Comparison of ENCODE assay signal across 8 cellular contexts in genomic region chr2:74457549-74458131, GRCh38. TPM values are rescaled to one million over a fixed set of nuclear protein-coding genes. Genes with fewer than 3 reads are reported as not detected.
A peak's percentile ranks its signal among the peaks of the same experiment; 100 is the strongest.
DNase-seq lines count a peak whose midpoint lies in the region; ATAC-seq and TF ChIP-seq lines count a peak whose summit lies in the region.

No MANE protein-coding gene starts in this region.

- no peaks in the 10 kb centered on the region for H3K9me3 Mint-ChIP-seq in activated T-helper 2 cell treated with anti-CD3 and anti-CD28 coated beads, Interferon-gamma antibody, Interleukin-2, Interleukin-4, amounts not matched to agents 10 μg/mL and 5 μg/mL and 100 μg/mL, durations not matched to agents 14 hours and 24 hours and 36 hours

- H3K79me2 ChIP-seq in PC-3 (ENCODE audit: low read length): peaks cover 32% of the 10 kb centered on the region
- peaks cover 10% of the 10 kb centered on the region for H3K79me2 ChIP-seq in trophoblast cell (ENCODE audit: control insufficient read depth, insufficient read depth, low read length, poor library complexity)

- WGBS in gastroesophageal sphincter (ENCODE audit: low coverage in 1 of 2), 2 donors: 0% methylated on average over 4 of the region's 46 CpGs; no CpG with 5 or more reads in 1 of the 2 donors
- WGBS in trophoblast cell (ENCODE audit: extremely low coverage, insufficient coverage, insufficient read length): no CpG with 5 or more reads among the region's 46 CpGs

- peak overlapping the region; percentile 83 for H4K91ac ChIP-seq in trophoblast cell (ENCODE audit: low read depth, low read length)

- no peak for DNase-seq in AG04449 (ENCODE audit: low read depth, low spot score)
- DNase-seq in PC-3: peak; percentile 72
- peak; percentile 80 for DNase-seq in activated T-helper 2 cell treated with anti-CD3 and anti-CD28 coated beads, Interferon-gamma antibody, Interleukin-2, Interleukin-4, amounts not matched to agents 10 μg/mL and 5 μg/mL and 100 μg/mL, durations not matched to agents 14 hours and 24 hours and 36 hours (ENCODE audit: low spot score)
- DNase-seq in trophoblast cell: peak; percentile 67 to 73
- peak; percentile 87 for DNase-seq in upper lobe of right lung

- H3K4ac ChIP-seq in trophoblast cell (ENCODE audit: low read depth, low read length): peak overlapping the region; percentile 18

- BruUV-seq in PC-3 (replicated peaks; lab: Mats Ljungman, UMichigan): TSS peak; percentile 3

- POLR2A ChIA-PET in AG04449 (lab: Yijun Ruan, JAX) (interaction anchor here (0.6 to 3.3 kb wide), 9 partner anchors 10 to 129 kb away, joined by 3 to 12 read pairs (median 8); partner anchors contain the start of gene MRPL53), PC-3 (lab: Charles Lee; ENCODE audit: unreplicated experiment) (interaction anchor here (1.0 kb wide), 1 partner anchor 10 kb away, joined by 9 read pairs; no protein-coding TSS in a partner anchor)

- no peaks in the 10 kb centered on the region for H3F3A ChIP-seq in PC-3 (ENCODE audit: low read length, unreplicated experiment)

- H3K9ac ChIP-seq in PC-3 (ENCODE audit: low read length): peak overlapping the region; percentile 92
- H3K9ac ChIP-seq in trophoblast cell (ENCODE audit: low read length): peak overlapping the region; percentile 87

- H3K9me3 ChIP-seq in PC-3 (ENCODE audit: low read length): no peaks in the 10 kb centered on the region
- no peaks in the 10 kb centered on the region for H3K9me3 ChIP-seq in gastroesophageal sphincter
- H3K9me3 ChIP-seq in trophoblast cell (ENCODE audit: insufficient read depth, low read depth, low read length): peaks cover 3% of the 10 kb centered on the region
- H3K9me3 ChIP-seq in upper lobe of right lung: no peaks in the 10 kb centered on the region

- H2AK5ac ChIP-seq in trophoblast cell (ENCODE audit: low read length): peak overlapping the region; percentile 42

- peak; percentile 28 to 29 for TF ChIP-seq POLR2A in gastroesophageal sphincter (IDR thresholded peaks at IDR 0.05)

- no peak overlapping the region for H3K23ac ChIP-seq in trophoblast cell (ENCODE audit: low read length)

- no peaks in the 10 kb centered on the region for H4K20me1 ChIP-seq in PC-3 (ENCODE audit: low read length)

- H2AFZ ChIP-seq in PC-3 (ENCODE audit: low read length) (peak overlapping the region; percentile 88), trophoblast cell (ENCODE audit: insufficient read depth, low read length, poor library complexity) (peak overlapping the region; percentile 62)

- H3K4me1 Mint-ChIP-seq in activated T-helper 2 cell treated with anti-CD3 and anti-CD28 coated beads, Interferon-gamma antibody, Interleukin-2, Interleukin-4, amounts not matched to agents 10 μg/mL and 5 μg/mL and 100 μg/mL, durations not matched to agents 14 hours and 24 hours and 36 hours (ENCODE audit: low read depth): peaks cover 37% of the 10 kb centered on the region

- H4K12ac ChIP-seq in trophoblast cell (ENCODE audit: low read depth, low read length): peak overlapping the region; percentile 80

- ATAC-seq in GM19023 (IDR thresholded peaks at IDR 0.05; ENCODE audit: unreplicated experiment): peak; percentile 37
- peak; percentile 37 for ATAC-seq in HG03196 (IDR thresholded peaks at IDR 0.05; ENCODE audit: unreplicated experiment)
- ATAC-seq in PC-3: peak; percentile 53
- peak; percentile 8 for ATAC-seq in gastroesophageal sphincter
- peak; percentile 43 for ATAC-seq in upper lobe of right lung

- H3K9me2 ChIP-seq in PC-3 (replicated peaks; ENCODE audit: low read length): no peaks in the 10 kb centered on the region

- peak overlapping the region; percentile 84 for H2BK5ac ChIP-seq in trophoblast cell (ENCODE audit: low read depth, low read length, poor library complexity)

- peaks cover 5% of the 10 kb centered on the region; the same call in 1 of the 2 replicates for H3K36me3 ChIP-seq in PC-3 (ENCODE audit: low read depth, low read length)
- H3K36me3 ChIP-seq in gastroesophageal sphincter: peaks cover 0 to 18% of the 10 kb centered on the region in 2 donors
- H3K36me3 ChIP-seq in trophoblast cell (ENCODE audit: control insufficient read depth in 1 of 2, insufficient read depth in 2 of 2, low read length in 2 of 2): peaks cover 26 to 29% of the 10 kb centered on the region in 2 experiments
- H3K36me3 ChIP-seq in upper lobe of right lung: peaks cover 17% of the 10 kb centered on the region

- H3K27me3 ChIP-seq in PC-3 (ENCODE audit: low read length) (no peaks in the 10 kb centered on the region), gastroesophageal sphincter (no peaks in the 10 kb centered on the region), trophoblast cell (ENCODE audit: insufficient read depth, low read length) (no peaks in the 10 kb centered on the region), upper lobe of right lung (no peaks in the 10 kb centered on the region)

- H3K27ac ChIP-seq in PC-3 (ENCODE audit: low read length): peak overlapping the region; percentile 93
- peak overlapping the region; percentile 80 to 98 (median 94) for H3K27ac ChIP-seq in gastroesophageal sphincter
- H3K27ac ChIP-seq in trophoblast cell (ENCODE audit: low read depth, low read length): peak overlapping the region; percentile 98
- peak overlapping the region; percentile 97 for H3K27ac ChIP-seq in upper lobe of right lung

- H3K36me3 Mint-ChIP-seq in activated T-helper 2 cell treated with anti-CD3 and anti-CD28 coated beads, Interferon-gamma antibody, Interleukin-2, Interleukin-4, amounts not matched to agents 10 μg/mL and 5 μg/mL and 100 μg/mL, durations not matched to agents 14 hours and 24 hours and 36 hours (ENCODE audit: low read depth): peaks cover 34% of the 10 kb centered on the region

- H3K79me1 ChIP-seq in trophoblast cell (ENCODE audit: low read length): peaks cover 13% of the 10 kb centered on the region

- no peak for TF ChIP-seq EP300 in gastroesophageal sphincter (IDR thresholded peaks at IDR 0.05)

- no peaks in the 10 kb centered on the region for H3K27me3 Mint-ChIP-seq in activated T-helper 2 cell treated with anti-CD3 and anti-CD28 coated beads, Interferon-gamma antibody, Interleukin-2, Interleukin-4, amounts not matched to agents 10 μg/mL and 5 μg/mL and 100 μg/mL, durations not matched to agents 14 hours and 24 hours and 36 hours (ENCODE audit: low read depth)

- peak overlapping the region; percentile 1 for H2BK12ac ChIP-seq in trophoblast cell (ENCODE audit: low read length)

- H2BK120ac ChIP-seq in trophoblast cell (ENCODE audit: insufficient read depth, low read length, poor library complexity): peak overlapping the region; percentile 67

- H3K14ac ChIP-seq in trophoblast cell (ENCODE audit: low read length): peak overlapping the region; percentile 87

- H3K4me3 Mint-ChIP-seq in activated T-helper 2 cell treated with anti-CD3 and anti-CD28 coated beads, Interferon-gamma antibody, Interleukin-2, Interleukin-4, amounts not matched to agents 10 μg/mL and 5 μg/mL and 100 μg/mL, durations not matched to agents 14 hours and 24 hours and 36 hours (ENCODE audit: low read depth): peak overlapping the region; percentile 99

- H3K4me1 ChIP-seq in PC-3 (ENCODE audit: insufficient read depth, low read length) (peaks cover 27% of the 10 kb centered on the region), gastroesophageal sphincter (peaks cover 2 to 44% (median 29%) of the 10 kb centered on the region in 3 donors), trophoblast cell (ENCODE audit: control insufficient read depth in 1 of 2, insufficient read depth in 2 of 2, low read length in 2 of 2) (peaks cover 7 to 13% of the 10 kb centered on the region in 2 experiments), upper lobe of right lung (peaks cover 33% of the 10 kb centered on the region)

- H3K18ac ChIP-seq in trophoblast cell (ENCODE audit: low read length): peak overlapping the region; percentile 73

- CTCF ChIA-PET in AG04449 (lab: Yijun Ruan, JAX) (interaction anchor here (0.6 to 3.8 kb wide), 2 partner anchors 130 to 243 kb away, joined by 3 to 25 read pairs; no protein-coding TSS in a partner anchor), PC-3 (lab: Charles Lee) (no interaction called here)

- TF ChIP-seq CTCF in AG04449 (IDR thresholded peaks at IDR 0.05; ENCODE audit: insufficient read depth, low read length, missing control alignments) (no peak), PC-3 (conservative IDR thresholded peaks at IDR 0.05; ENCODE audit: low read depth, low read length) (no peak), gastroesophageal sphincter (IDR thresholded peaks at IDR 0.05) (no peak), upper lobe of right lung (IDR thresholded peaks at IDR 0.05) (no peak)

- peak overlapping the region; percentile 99 for H3K4me2 ChIP-seq in PC-3 (ENCODE audit: low read length)
- peak overlapping the region; percentile 86 for H3K4me2 ChIP-seq in trophoblast cell (ENCODE audit: low read length)

- intact Hi-C loops in PC-3 (cut with micrococcal nuclease) (loop anchor here (1.0 to 5.0 kb wide), 3 partner anchors 26 to 260 kb away; partner anchors contain the start of genes AUP1, HTRA2, MTHFD2 and TTC31), upper lobe of right lung (cut with DNase I) (no loop called here)
- intact Hi-C loops in activated T-helper 2 cell treated with anti-CD3 and anti-CD28 coated beads, Interferon-gamma antibody, Interleukin-2, Interleukin-4, amounts not matched to agents 10 μg/mL and 5 μg/mL and 100 μg/mL, durations not matched to agents 14 hours and 24 hours and 36 hours (cut with micrococcal nuclease): loop anchor here (1.0 to 10.0 kb wide), 7 partner anchors 8 to 1223 kb away; partner anchors contain the start of genes AUP1, CCT7, HK2 and HTRA2

- H4K8ac ChIP-seq in trophoblast cell (ENCODE audit: low read depth, low read length): peak overlapping the region; percentile 87

- H3K4me3 ChIP-seq in AG04449 (ENCODE audit: low read depth, low read length) (peak overlapping the region; percentile 74), PC-3 (ENCODE audit: low read length) (peak overlapping the region; percentile 93), gastroesophageal sphincter (peak overlapping the region; percentile 58 to 79), trophoblast cell (ENCODE audit: low read depth, low read length) (peak overlapping the region; percentile 78), upper lobe of right lung (peak overlapping the region; percentile 90)

- H3K27ac Mint-ChIP-seq in activated T-helper 2 cell treated with anti-CD3 and anti-CD28 coated beads, Interferon-gamma antibody, Interleukin-2, Interleukin-4, amounts not matched to agents 10 μg/mL and 5 μg/mL and 100 μg/mL, durations not matched to agents 14 hours and 24 hours and 36 hours: peak overlapping the region; percentile 99

RNA-seq across cellular contexts. Expression of gene WBP1, which starts 0.6 kb away (rescaled TPM):
- total RNA-seq in PC-3 (2014; rRNA removed): 57.5 and 64.4 TPM in 2 replicates
- total RNA-seq in activated T-helper 2 cell treated with anti-CD3 and anti-CD28 coated beads, Interferon-gamma antibody, Interleukin-2, Interleukin-4, amounts not matched to agents 10 μg/mL and 5 μg/mL and 100 μg/mL, durations not matched to agents 14 hours and 24 hours and 36 hours: 38.6 and 40.7 TPM in 2 replicates
- total RNA-seq in gastroesophageal sphincter: 10 to 100 TPM; 44.2 to 91.5 (median 47.0) TPM
- polyA plus RNA-seq in trophoblast cell (2013): 80.5 and 81.5 TPM in 2 replicates
- 57.5 TPM for total RNA-seq in upper lobe of right lung

RNA-seq across cellular contexts. Expression of gene INO80B, which starts 2.8 kb away (rescaled TPM):
- total RNA-seq in PC-3 (2014; rRNA removed): 26.2 and 34.6 TPM in 2 replicates
- total RNA-seq in activated T-helper 2 cell treated with anti-CD3 and anti-CD28 coated beads, Interferon-gamma antibody, Interleukin-2, Interleukin-4, amounts not matched to agents 10 μg/mL and 5 μg/mL and 100 μg/mL, durations not matched to agents 14 hours and 24 hours and 36 hours: 45.2 and 48.5 TPM in 2 replicates
- 10 to 100 TPM; 14.3 to 26.4 (median 19.2) TPM for total RNA-seq in gastroesophageal sphincter
- 22.8 and 23.3 TPM in 2 replicates for polyA plus RNA-seq in trophoblast cell (2013)
- 30.2 TPM for total RNA-seq in upper lobe of right lung

RNA-seq across cellular contexts. Expression of gene MOGS, which starts 7.5 kb away (rescaled TPM):
- total RNA-seq in PC-3 (2014; rRNA removed) (60.6 and 70.1 TPM in 2 replicates), gastroesophageal sphincter (10 to 100 TPM; 26.1 to 34.2 (median 29.3) TPM), upper lobe of right lung (51.6 TPM)
- 83.2 and 86.4 TPM in 2 replicates for total RNA-seq in activated T-helper 2 cell treated with anti-CD3 and anti-CD28 coated beads, Interferon-gamma antibody, Interleukin-2, Interleukin-4, amounts not matched to agents 10 μg/mL and 5 μg/mL and 100 μg/mL, durations not matched to agents 14 hours and 24 hours and 36 hours
- polyA plus RNA-seq in trophoblast cell (2013): 74.9 and 80.0 TPM in 2 replicates

RNA-seq across cellular contexts. Expression of gene MRPL53, which starts 14.8 kb away (rescaled TPM):
- total RNA-seq in PC-3 (2014; rRNA removed) (86.9 and 102 TPM in 2 replicates), gastroesophageal sphincter (10 to 100 TPM; 18.0 to 76.7 (median 30.2) TPM), upper lobe of right lung (73.1 TPM)
- total RNA-seq in activated T-helper 2 cell treated with anti-CD3 and anti-CD28 coated beads, Interferon-gamma antibody, Interleukin-2, Interleukin-4, amounts not matched to agents 10 μg/mL and 5 μg/mL and 100 μg/mL, durations not matched to agents 14 hours and 24 hours and 36 hours: 102 and 110 TPM in 2 replicates
- polyA plus RNA-seq in trophoblast cell (2013): 90.8 and 96.6 TPM in 2 replicates

RNA-seq across cellular contexts. Expression of gene RTKN, which starts 15.9 kb away (rescaled TPM):
- total RNA-seq in PC-3 (2014; rRNA removed) (90.5 and 138 TPM in 2 replicates), gastroesophageal sphincter (10 to 100 TPM; 10.9 to 17.3 (median 14.0) TPM), upper lobe of right lung (32.3 TPM)
- total RNA-seq in activated T-helper 2 cell treated with anti-CD3 and anti-CD28 coated beads, Interferon-gamma antibody, Interleukin-2, Interleukin-4, amounts not matched to agents 10 μg/mL and 5 μg/mL and 100 μg/mL, durations not matched to agents 14 hours and 24 hours and 36 hours: 2.2 and 3.9 TPM in 2 replicates
- 44.2 and 46.2 TPM in 2 replicates for polyA plus RNA-seq in trophoblast cell (2013)
